In the genomic region with DNA sequence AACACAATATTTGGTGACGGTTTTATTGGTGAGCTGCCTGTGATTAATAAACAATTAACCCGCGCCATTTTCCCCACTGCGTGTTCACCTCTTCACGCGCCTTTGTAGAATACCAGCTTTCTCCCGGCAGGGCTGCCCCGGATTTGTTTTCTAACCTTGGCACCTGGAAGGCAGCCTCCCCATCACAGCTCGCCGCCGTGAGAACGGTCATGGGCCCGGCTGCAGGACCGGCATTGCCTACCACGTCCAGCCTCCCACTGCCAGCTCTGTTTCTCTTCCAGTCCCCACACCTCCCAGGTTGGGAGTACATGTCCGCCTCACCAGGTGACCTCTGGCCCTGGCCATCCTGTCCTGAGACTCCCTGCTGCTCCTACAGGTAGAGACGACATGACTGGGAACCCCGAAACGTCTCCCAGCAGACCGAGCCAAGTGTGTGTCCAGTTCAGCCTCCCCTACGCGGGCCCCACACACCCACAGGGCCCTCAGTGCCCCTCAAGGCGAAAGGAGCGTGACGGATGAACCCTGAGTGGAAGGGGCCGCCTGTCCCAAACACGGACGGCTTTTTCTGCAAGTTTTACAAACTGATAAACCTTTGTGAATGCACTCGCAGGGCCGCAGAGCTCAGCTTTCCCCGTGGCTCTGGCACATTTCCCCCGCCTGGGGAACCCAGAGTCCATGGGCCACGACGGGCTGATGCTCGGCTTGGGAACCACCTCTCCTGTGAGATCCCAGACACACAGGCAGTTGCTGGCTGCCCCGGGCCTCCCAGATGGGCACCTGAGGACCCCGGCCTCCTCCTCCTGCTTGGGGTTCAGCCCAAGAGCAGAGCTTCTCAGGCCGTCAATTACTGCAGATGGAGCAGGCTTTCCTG, we compare ENCODE assay signal across 20 cellular contexts. TPM values are rescaled to one million over a fixed set of nuclear protein-coding genes. Genes with fewer than 3 reads are reported as not detected.
DNase-seq lines count a peak whose midpoint lies in the region; ATAC-seq and TF ChIP-seq lines count a peak whose summit lies in the region.
"Had no signal": no experiment of that assay in that cellular context is flagged by ENCODE, and none has a peak within 500 bp of the region (broad histone marks: within the 10 kb centered on the region; RNA-seq: fewer than 3 reads in every experiment).

No MANE protein-coding gene starts in this region.

- H3K27ac Mint-ChIP-seq in activated CD4-positive, alpha-beta memory T cell treated with anti-CD3 and anti-CD28 coated beads, Interleukin-2, amount 10 ng/mL, durations not matched to agents 7 days and 5 days, result no peak overlapping the region
- H3K27ac Mint-ChIP-seq: CD4-positive, alpha-beta memory T cell had no signal

- no peak overlapping the region for H4K91ac ChIP-seq in neuronal stem cell (ENCODE audit: low read depth, low read length, poor library complexity)

- peak overlapping the region; percentile 82 for H3K18ac ChIP-seq in neuronal stem cell (ENCODE audit: low read length)

- peak overlapping the region; percentile 78 for H2BK15ac ChIP-seq in neuronal stem cell (ENCODE audit: low read length)

- no peak overlapping the region for H2BK120ac ChIP-seq in neuronal stem cell (ENCODE audit: low read depth, low read length)

- no peaks in the 10 kb centered on the region for H3K27me3 Mint-ChIP-seq in activated CD4-positive, alpha-beta memory T cell treated with anti-CD3 and anti-CD28 coated beads, Interleukin-2, amount 10 ng/mL, durations not matched to agents 7 days and 5 days
- H3K27me3 Mint-ChIP-seq: CD4-positive, alpha-beta memory T cell had no signal

- no peak overlapping the region for H3K4ac ChIP-seq in neuronal stem cell (ENCODE audit: low read length)

- no peaks in the 10 kb centered on the region for H3K27me3 ChIP-seq in right cardiac atrium (ENCODE audit: control insufficient read depth, insufficient read depth)
- no peaks in the 10 kb centered on the region for H3K27me3 ChIP-seq in right atrium auricular region
- no peaks in the 10 kb centered on the region for H3K27me3 ChIP-seq in neuronal stem cell (ENCODE audit: control insufficient read depth in 3 of 3, insufficient read depth in 3 of 3, low read depth in 1 of 3, low read length in 3 of 3)

- no peak overlapping the region for H3K27ac ChIP-seq in right cardiac atrium (ENCODE audit: low read length)
- no peak overlapping the region for H3K27ac ChIP-seq in right atrium auricular region
- no peak overlapping the region for H3K27ac ChIP-seq in neuronal stem cell (replicated peaks; ENCODE audit: low read length)
- H3K27ac ChIP-seq: 22Rv1, A549, C4-2B, HL-60 had no signal

- H3K4me2 ChIP-seq in neuronal stem cell (ENCODE audit: insufficient read depth, low read length, poor library complexity, severe bottlenecking), result no peak overlapping the region
- H3K4me2 ChIP-seq: A549 had no signal

- H2BK12ac ChIP-seq in neuronal stem cell (ENCODE audit: low read length), result no peak overlapping the region

- no peaks in the 10 kb centered on the region for H3K9me3 ChIP-seq in right cardiac atrium (ENCODE audit: control insufficient read depth, low read length)
- no peaks in the 10 kb centered on the region for H3K9me3 ChIP-seq in right atrium auricular region
- no peaks in the 10 kb centered on the region for H3K9me3 ChIP-seq in neuronal stem cell (replicated peaks in 1 of 2; ENCODE audit: control insufficient read depth in 2 of 2, insufficient read depth in 1 of 2, low read depth in 1 of 2, low read length in 2 of 2)
- H3K9me3 ChIP-seq: A549, HAP-1 had no signal

- H2BK5ac ChIP-seq in neuronal stem cell (ENCODE audit: low read length), result no peak overlapping the region

- CTCF ChIA-PET in activated CD4-positive, alpha-beta memory T cell treated with anti-CD3 and anti-CD28 coated beads, Interleukin-2, amount 10 ng/mL, durations not matched to agents 7 days and 5 days (lab: Charles Lee), result no interaction called here

- POLR2A ChIA-PET in activated CD4-positive, alpha-beta memory T cell treated with anti-CD3 and anti-CD28 coated beads, Interleukin-2, amount 10 ng/mL, durations not matched to agents 7 days and 5 days (lab: Charles Lee), result no interaction called here

- no peaks in the 10 kb centered on the region for H3K36me3 Mint-ChIP-seq in activated CD4-positive, alpha-beta memory T cell treated with anti-CD3 and anti-CD28 coated beads, Interleukin-2, amount 10 ng/mL, durations not matched to agents 7 days and 5 days (ENCODE audit: low read depth)
- H3K36me3 Mint-ChIP-seq: CD4-positive, alpha-beta memory T cell had no signal

- peak overlapping the region; percentile 31 for H4K8ac ChIP-seq in neuronal stem cell (ENCODE audit: low read depth, low read length)

- no peak overlapping the region for H3K4me3 Mint-ChIP-seq in activated CD4-positive, alpha-beta memory T cell treated with anti-CD3 and anti-CD28 coated beads, Interleukin-2, amount 10 ng/mL, durations not matched to agents 7 days and 5 days
- H3K4me3 Mint-ChIP-seq: CD4-positive, alpha-beta memory T cell had no signal

- H3K79me1 ChIP-seq in neuronal stem cell (ENCODE audit: low read depth, low read length), result peaks cover 1% of the 10 kb centered on the region

- H3K14ac ChIP-seq in neuronal stem cell (ENCODE audit: low read length), result peak overlapping the region; percentile 65

- H3K4me1 ChIP-seq in right cardiac atrium (ENCODE audit: control insufficient read depth, insufficient read depth, low read length), result peaks cover 7% of the 10 kb centered on the region
- H3K4me1 ChIP-seq in right atrium auricular region, result peaks cover 0 to 28% of the 10 kb centered on the region in 2 donors
- H3K4me1 ChIP-seq in neuronal stem cell (ENCODE audit: control insufficient read depth in 2 of 2, insufficient read depth in 1 of 2, low read depth in 1 of 2, low read length in 2 of 2), result peaks cover 0 to 8% of the 10 kb centered on the region in 2 donors
- H3K4me1 ChIP-seq: A549, HAP-1 had no signal

- WGBS in right cardiac atrium, result 87% methylated on average over 38 of the region's 38 CpGs
- WGBS in neuronal stem cell (ENCODE audit: extremely low coverage in 2 of 2, insufficient read length in 2 of 2, insufficient replicate concordance in 1 of 2), 2 donors, result no CpG with 5 or more reads among the region's 38 CpGs

- no peak for TF ChIP-seq CTCF in right atrium auricular region (IDR thresholded peaks at IDR 0.05)

- no peak overlapping the region for H3K4me3 ChIP-seq in right cardiac atrium (ENCODE audit: low read length)
- H3K4me3 ChIP-seq in right atrium auricular region, result no peak overlapping the region
- no peak overlapping the region for H3K4me3 ChIP-seq in neuronal stem cell (ENCODE audit: low read length in 2 of 2)
- H3K4me3 ChIP-seq: A549, HAP-1 had no signal

- peak overlapping the region; percentile 67 for H3K9ac ChIP-seq in neuronal stem cell (ENCODE audit: low read depth, low read length, poor library complexity)

- H2AFZ ChIP-seq in neuronal stem cell (ENCODE audit: low read length), result no peak overlapping the region

- no peaks in the 10 kb centered on the region for H3K36me3 ChIP-seq in right atrium auricular region
- H3K36me3 ChIP-seq in neuronal stem cell (replicated peaks in 1 of 2; ENCODE audit: control insufficient read depth in 2 of 2, insufficient read depth in 2 of 2, low read length in 2 of 2), result no peaks in the 10 kb centered on the region
- H3K36me3 ChIP-seq: HAP-1 had no signal

- H3K9me3 Mint-ChIP-seq in activated CD4-positive, alpha-beta memory T cell treated with anti-CD3 and anti-CD28 coated beads, Interleukin-2, amount 10 ng/mL, durations not matched to agents 7 days and 5 days, result no peaks in the 10 kb centered on the region

- H3K23ac ChIP-seq in neuronal stem cell (ENCODE audit: low read depth, low read length, poor library complexity), result no peak overlapping the region

- H2AK5ac ChIP-seq in neuronal stem cell (ENCODE audit: low read depth, low read length), result peak overlapping the region; percentile 68

- intact Hi-C loops in Right ventricle myocardium inferior (cut with DNase I) (no loop called here), cardiac septum (cut with DNase I) (loop anchor here (5.0 kb wide), 1 partner anchor 126 kb away; no protein-coding TSS in a partner anchor), right cardiac atrium (cut with DNase I) (no loop called here)

- DNase-seq in Right ventricle myocardium inferior (ENCODE audit: missing footprints) (peak; percentile 42), cardiac septum (ENCODE audit: low spot score) (no peak), right cardiac atrium (peak in 2 of 3 donors; percentile 34 to 37), right atrium auricular region (ENCODE audit: low spot score) (no peak), neuronal stem cell (ENCODE audit: low spot score) (no peak), NCI-H1417 (lab: John Stamatoyannopoulos, UW) (no peak)
- DNase-seq in activated CD4-positive, alpha-beta memory T cell treated with anti-CD3 and anti-CD28 coated beads, Interleukin-2, amount 10 ng/mL, durations not matched to agents 7 days and 5 days, result no peak
- DNase-seq: AML-193; CD4-positive, alpha-beta memory T cell; DMS79; GDM1 had no signal

- no peaks in the 10 kb centered on the region for H3K4me1 Mint-ChIP-seq in activated CD4-positive, alpha-beta memory T cell treated with anti-CD3 and anti-CD28 coated beads, Interleukin-2, amount 10 ng/mL, durations not matched to agents 7 days and 5 days
- H3K4me1 Mint-ChIP-seq: CD4-positive, alpha-beta memory T cell had no signal

- ATAC-seq in Right ventricle myocardium inferior (no peak), right cardiac atrium (no peak)

RNA-seq across cellular contexts. Expression of gene FRMD1, which starts 25.7 kb away (rescaled TPM):
- total RNA-seq in Right ventricle myocardium inferior (0.41 TPM), cardiac septum (not detected), right cardiac atrium (under 1 TPM in 1 of 4 donors, not detected in 3; 0.31 TPM), right atrium auricular region (under 1 TPM in 1 of 2 donors, not detected in 1; 0.08 TPM)
- polyA plus RNA-seq in right cardiac atrium, result 0.07 TPM
- polyA plus RNA-seq in neuronal stem cell (2013, experiment 1 of 2), result 0.20 TPM
- 0.18 TPM for polyA plus RNA-seq in neuronal stem cell (2013, experiment 2 of 2)
- total RNA-seq in activated CD4-positive, alpha-beta memory T cell treated with anti-CD3 and anti-CD28 coated beads, Interleukin-2, amount 10 ng/mL, durations not matched to agents 7 days and 5 days, result not detected
- total RNA-seq: CD4-positive, alpha-beta memory T cell; Daoy; H1; HT1080 had no signal
- polyA plus RNA-seq: A549; BJ; CD4-positive, alpha-beta memory T cell had no signal

RNA-seq across cellular contexts. Expression of gene KIF25, which starts 55.9 kb away (rescaled TPM):
- total RNA-seq in Right ventricle myocardium inferior, result not detected
- 0.24 TPM for total RNA-seq in cardiac septum
- under 1 TPM in 1 of 4 donors, not detected in 3; 0.29 TPM for total RNA-seq in right cardiac atrium
- 0.25 TPM for polyA plus RNA-seq in right cardiac atrium
- total RNA-seq in right atrium auricular region, result not detected
- polyA plus RNA-seq in neuronal stem cell (2013, experiment 1 of 2), result 5.8 TPM
- 5.1 TPM for polyA plus RNA-seq in neuronal stem cell (2013, experiment 2 of 2)
- not detected for total RNA-seq in activated CD4-positive, alpha-beta memory T cell treated with anti-CD3 and anti-CD28 coated beads, Interleukin-2, amount 10 ng/mL, durations not matched to agents 7 days and 5 days
- total RNA-seq: CD4-positive, alpha-beta memory T cell; Daoy; HT1080 had no signal
- polyA plus RNA-seq: BJ; CD4-positive, alpha-beta memory T cell had no signal

Comparison
In these comparisons a context has a peak if more than half of its experiments do, and no peak if none do; other contexts are left out.
1. DNase-seq: peak in Right ventricle myocardium inferior (single experiment) and right cardiac atrium (2 of 3); none in cardiac septum (single experiment), right atrium auricular region (single experiment), neuronal stem cell (single experiment), NCI-H1417 (0 of 3) and activated CD4-positive, alpha-beta memory T cell treated with anti-CD3 and anti-CD28 coated beads, Interleukin-2, amount 10 ng/mL, durations not matched to agents 7 days and 5 days (single experiment).